2 cellular contexts compared by ENCODE assay signal in genomic region chrX:27893871-27894270, GRCh38.
TF ChIP-seq lines count a peak whose summit lies in the region.

No MANE protein-coding gene starts in this region.

TF ChIP-seq in A549, 52 proteins besides CTCF, POLR2A, EP300 and RAD21 (continued from another document):
- TF ChIP-seq BCL3 (IDR thresholded peaks at IDR 0.05) (no peak), HOXB5 (CRISPR knock-in tag; IDR thresholded peaks at IDR 0.05) (no peak)
TF ChIP-seq in A549: peak in this region for 0.

TF ChIP-seq in GM12878, 131 proteins besides CTCF, POLR2A, EP300 and RAD21 (continued from another document):
- TF ChIP-seq HSF1 (IDR thresholded peaks at IDR 0.05; ENCODE audit: low read depth, low read length) (no peak), CEBPZ (IDR thresholded peaks at IDR 0.05; ENCODE audit: low read depth, low read length) (no peak), REST (IDR thresholded peaks at IDR 0.05; ENCODE audit: low read depth, low read length) (no peak), RBBP5 (conservative IDR thresholded peaks at IDR 0.05) (no peak), YY1 (IDR thresholded peaks at IDR 0.05; ENCODE audit: low read depth, low read length) (no peak), E4F1 (IDR thresholded peaks at IDR 0.05; ENCODE audit: borderline replicate concordance, partially characterized antibody) (no peak), EZH2 (IDR thresholded peaks at IDR 0.05; ENCODE audit: borderline replicate concordance, control insufficient read depth, low read depth, low read length) (no peak), BHLHE40 (IDR thresholded peaks at IDR 0.05; ENCODE audit: borderline replicate concordance in 1 of 2, low read depth in 2 of 2, low read length in 1 of 2) (no peak), RUNX3 (IDR thresholded peaks at IDR 0.05; ENCODE audit: low read length) (no peak)
TF ChIP-seq in GM12878: peak in this region for 0.
